In the genomic region with DNA sequence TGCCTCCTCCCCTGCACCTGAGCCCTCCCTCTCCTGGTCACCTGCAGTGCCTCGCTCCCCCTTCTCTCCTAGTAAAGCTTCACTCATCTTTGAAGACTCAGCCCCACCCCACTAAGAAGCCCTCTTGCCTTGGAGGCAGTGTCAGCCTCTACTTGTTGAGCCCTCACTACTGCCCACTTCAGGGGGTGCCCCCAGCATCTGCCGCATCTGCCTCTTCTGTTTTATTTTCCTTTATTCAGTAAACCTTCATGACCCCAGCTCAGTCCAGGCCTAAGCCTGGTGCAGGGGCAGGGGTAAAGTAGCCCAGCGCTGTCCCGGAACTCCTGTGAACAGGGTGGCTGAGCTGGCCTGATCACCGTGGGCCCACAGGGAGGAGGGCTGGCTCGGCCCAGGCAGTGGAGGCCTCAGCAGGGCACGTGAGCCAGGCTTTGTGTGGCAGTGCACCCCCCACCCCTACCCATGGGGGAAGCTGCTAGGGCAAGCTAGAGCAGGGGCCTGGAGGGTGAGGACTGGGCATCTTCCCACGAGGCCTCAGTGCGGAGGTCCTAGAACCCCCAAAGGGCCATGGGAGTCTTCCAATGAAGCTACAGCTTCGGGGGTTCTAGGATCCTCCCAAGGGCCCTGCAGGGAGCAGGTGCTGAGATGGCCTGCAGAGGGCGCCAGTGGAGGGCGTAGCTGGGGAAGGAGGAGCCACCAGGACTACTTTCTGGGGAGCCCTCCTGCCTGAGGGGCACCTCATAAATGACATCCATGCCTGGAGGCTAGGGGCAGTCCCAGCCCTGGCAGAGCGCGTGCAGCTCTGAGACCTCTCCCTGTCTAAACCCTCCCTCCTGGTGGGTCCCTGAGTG, we compare ENCODE assay signal across 9 cellular contexts. TPM values are rescaled to one million over a fixed set of nuclear protein-coding genes. Genes with fewer than 3 reads are reported as not detected.
DNase-seq lines count a peak whose midpoint lies in the region; ATAC-seq and TF ChIP-seq lines count a peak whose summit lies in the region.
"Had no signal": no experiment of that assay in that cellular context is flagged by ENCODE, and none has a peak within 500 bp of the region (broad histone marks: within the 10 kb centered on the region; RNA-seq: fewer than 3 reads in every experiment).

No MANE protein-coding gene starts in this region.

- H3K27me3 ChIP-seq in HL-60 (ENCODE audit: insufficient read depth, poor library complexity, severe bottlenecking) (no peaks in the 10 kb centered on the region), prostate gland (replicated peaks; ENCODE audit: insufficient read depth) (no peaks in the 10 kb centered on the region)
- H3K27me3 ChIP-seq: breast epithelium had no signal

- TF ChIP-seq CTCF in HL-60 (IDR thresholded peaks at IDR 0.05; ENCODE audit: insufficient read depth, low read length) (peak; percentile 13), fibroblast of villous mesenchyme (IDR thresholded peaks at IDR 0.05; ENCODE audit: insufficient read depth, low read depth, low read length) (peak; percentile 79), prostate gland (IDR thresholded peaks at IDR 0.05) (peak in 3 of 4 experiments; percentile 14 to 45 (median 23))

- intact Hi-C loops in prostate gland (cut with DNase I) = no loop called here

- no peak for ATAC-seq in activated CD8-positive, alpha-beta memory T cell treated with anti-CD3 and anti-CD28 coated beads, Interleukin-2, amount 10 ng/mL, durations not matched to agents 7 days and 5 days
- ATAC-seq in GM18517 (IDR thresholded peaks at IDR 0.05; ENCODE audit: unreplicated experiment) = no peak
- ATAC-seq in HG03280 (IDR thresholded peaks at IDR 0.05; ENCODE audit: unreplicated experiment) = no peak

- CTCF ChIA-PET in activated CD8-positive, alpha-beta memory T cell treated with anti-CD3 and anti-CD28 coated beads, Interleukin-2, amount 10 ng/mL, durations not matched to agents 7 days and 5 days (lab: Charles Lee) = interaction anchor here (0.6 to 3.6 kb wide), 7 partner anchors 9 to 471 kb away, joined by 3 to 29 read pairs (median 4); no protein-coding TSS in a partner anchor

- TF ChIP-seq POLR2A in prostate gland (IDR thresholded peaks at IDR 0.05) = no peak

- H3K36me3 Mint-ChIP-seq in activated CD8-positive, alpha-beta memory T cell treated with anti-CD3 and anti-CD28 coated beads, Interleukin-2, amount 10 ng/mL, durations not matched to agents 7 days and 5 days = peaks cover 51% of the 10 kb centered on the region

- peaks cover 13% of the 10 kb centered on the region for H3K4me1 Mint-ChIP-seq in activated CD8-positive, alpha-beta memory T cell treated with anti-CD3 and anti-CD28 coated beads, Interleukin-2, amount 10 ng/mL, durations not matched to agents 7 days and 5 days

- no peak overlapping the region for H3K4me3 ChIP-seq in HL-60 (replicated peaks; ENCODE audit: insufficient read depth, low read length)
- no peak overlapping the region for H3K4me3 ChIP-seq in fibroblast of villous mesenchyme (ENCODE audit: low read depth, low read length)
- H3K4me3 ChIP-seq in prostate gland = no peak overlapping the region
- H3K4me3 ChIP-seq: breast epithelium had no signal

- WGBS in prostate gland = 57% methylated on average over 14 of the region's 14 CpGs

- H3K27ac Mint-ChIP-seq in activated CD8-positive, alpha-beta memory T cell treated with anti-CD3 and anti-CD28 coated beads, Interleukin-2, amount 10 ng/mL, durations not matched to agents 7 days and 5 days = no peak overlapping the region

- DNase-seq in AG08396 (ENCODE audit: low spot score) (peak; percentile 58), HL-60 (ENCODE audit: low read depth in 1 of 2, low spot score in 1 of 2) (no peak), fibroblast of villous mesenchyme (ENCODE audit: low read depth) (no peak), prostate gland (ENCODE audit: low spot score) (no peak), DMS153 treated with DMSO at 0.1 percent for 48 hours (lab: John Stamatoyannopoulos, UW; ENCODE audit: unreplicated experiment) (no peak)
- DNase-seq in activated CD8-positive, alpha-beta memory T cell treated with anti-CD3 and anti-CD28 coated beads, Interleukin-2, amount 10 ng/mL, durations not matched to agents 7 days and 5 days = peak; percentile 42

- no peaks in the 10 kb centered on the region for H3K9me3 ChIP-seq in prostate gland
- H3K9me3 ChIP-seq: breast epithelium had no signal

- H3K4me1 ChIP-seq in prostate gland (replicated peaks) = no peaks in the 10 kb centered on the region
- H3K4me1 ChIP-seq: breast epithelium had no signal

- no peak overlapping the region for H3K4me3 Mint-ChIP-seq in activated CD8-positive, alpha-beta memory T cell treated with anti-CD3 and anti-CD28 coated beads, Interleukin-2, amount 10 ng/mL, durations not matched to agents 7 days and 5 days

- H3K9me3 Mint-ChIP-seq in activated CD8-positive, alpha-beta memory T cell treated with anti-CD3 and anti-CD28 coated beads, Interleukin-2, amount 10 ng/mL, durations not matched to agents 7 days and 5 days (ENCODE audit: low read depth) = peaks cover 2% of the 10 kb centered on the region

- no peaks in the 10 kb centered on the region for H3K27me3 Mint-ChIP-seq in activated CD8-positive, alpha-beta memory T cell treated with anti-CD3 and anti-CD28 coated beads, Interleukin-2, amount 10 ng/mL, durations not matched to agents 7 days and 5 days

- no peaks in the 10 kb centered on the region for H3K36me3 ChIP-seq in prostate gland
- H3K36me3 ChIP-seq: breast epithelium had no signal

- H3K27ac ChIP-seq in HL-60 (replicated peaks) (0 out of 2 replicates have a peak overlapping the region, but pooled peaks have one; percentile 16), prostate gland (no peak overlapping the region)
- H3K27ac ChIP-seq: breast epithelium had no signal

RNA-seq across cellular contexts. Expression of a gene that starts 36.1 kb away (rescaled TPM):
- total RNA-seq in activated CD8-positive, alpha-beta memory T cell treated with anti-CD3 and anti-CD28 coated beads, Interleukin-2, amount 10 ng/mL, durations not matched to agents 7 days and 5 days = 10 to 100 TPM; 20.9 to 29.4 TPM
- total RNA-seq in fibroblast of villous mesenchyme (136 and 203 TPM in 2 replicates), prostate gland (100 to 1,000 TPM; 234 to 238 TPM)

RNA-seq across cellular contexts. Expression of a gene that starts 39.9 kb away (rescaled TPM):
- total RNA-seq in activated CD8-positive, alpha-beta memory T cell treated with anti-CD3 and anti-CD28 coated beads, Interleukin-2, amount 10 ng/mL, durations not matched to agents 7 days and 5 days = 100 to 1,000 TPM; 157 to 255 TPM
- total RNA-seq in fibroblast of villous mesenchyme (not detected in 2 replicates), prostate gland (1 to 10 TPM; 2.1 to 7.0 TPM)

Comparison
In these comparisons a context has a peak if more than half of its experiments do, and no peak if none do; other contexts are left out.
1. DNase-seq: peak in AG08396 (single experiment) and activated CD8-positive, alpha-beta memory T cell treated with anti-CD3 and anti-CD28 coated beads, Interleukin-2, amount 10 ng/mL, durations not matched to agents 7 days and 5 days (single experiment); none in HL-60 (0 of 2), fibroblast of villous mesenchyme (single experiment), prostate gland (single experiment) and DMS153 treated with DMSO at 0.1 percent for 48 hours (single experiment).
2. CTCF ChIP-seq: peak in every context shown above with its lines; median percentile 79 in fibroblast of villous mesenchyme; 23 in prostate gland; 13 in HL-60.
3. RNA of a gene that starts 39.9 kb away (total RNA-seq): 157 to 255 TPM in activated CD8-positive, alpha-beta memory T cell treated with anti-CD3 and anti-CD28 coated beads, Interleukin-2, amount 10 ng/mL, durations not matched to agents 7 days and 5 days; 2.1 to 7.0 TPM in prostate gland and not detected in fibroblast of villous mesenchyme; every median in the first group is over 10 times any median in the second.